14 cellular contexts compared by ENCODE assay signal in genomic region chr20:4040283-4041179, GRCh38. TPM values are rescaled to one million over a fixed set of nuclear protein-coding genes. Genes with fewer than 3 reads are reported as not detected.
DNase-seq lines count a peak whose midpoint lies in the region; ATAC-seq, FAIRE-seq and TF ChIP-seq lines count a peak whose summit lies in the region.
"Had no signal": no experiment of that assay in that cellular context is flagged by ENCODE, and none has a peak within 500 bp of the region (broad histone marks: within the 10 kb centered on the region; RNA-seq: fewer than 3 reads in every experiment).

No MANE protein-coding gene starts in this region.

- no peaks in the 10 kb centered on the region for H3K9me3 ChIP-seq in pancreas
- H3K9me3 ChIP-seq: ovary, tibial artery had no signal

- H3K27ac ChIP-seq in pancreas: peak overlapping the region; percentile 72 to 91 (median 88)
- H3K27ac ChIP-seq: ovary, tibial artery had no signal

- FAIRE-seq in pancreas (lab: Jason Lieb, UNC): no peak
- no peak for FAIRE-seq in GM19239 (lab: Jason Lieb, UNC)

- ATAC-seq in pancreas: peak in 1 of 4 donors; percentile 3

- no peaks in the 10 kb centered on the region for H3K36me3 ChIP-seq in pancreas
- H3K36me3 ChIP-seq: ovary, tibial artery had no signal

- intact Hi-C loops in pancreas (cut with DNase I): no loop called here

- H3K4me1 ChIP-seq in pancreas: peaks cover 8 to 21% (median 10%) of the 10 kb centered on the region in 3 donors

- H3K27me3 ChIP-seq in pancreas: no peaks in the 10 kb centered on the region
- H3K27me3 ChIP-seq: ovary, tibial artery had no signal

- H3K4me3 ChIP-seq in foreskin fibroblast (ENCODE audit: low read depth in 1 of 2, low read length in 2 of 2) (no peak overlapping the region), pancreas (peak overlapping the region in 2 of 4 donors; percentile 19 to 27)
- H3K4me3 ChIP-seq: ovary, tibial artery had no signal

- TF ChIP-seq CTCF in foreskin fibroblast (IDR thresholded peaks at IDR 0.05; ENCODE audit: low read depth, low read length): no peak
- no peak for TF ChIP-seq CTCF in pancreas (IDR thresholded peaks at IDR 0.05)

- DNase-seq in H4 (ENCODE audit: low spot score) (peak; percentile 41), amniotic epithelial cell (ENCODE audit: low read depth) (peak; percentile 69), foreskin fibroblast (peak; percentile 68 to 77), pancreas (peak in 2 of 6 donors; percentile 26 to 38), SK-N-DZ (ENCODE audit: low spot score) (no peak), NCI-H1417 treated with DMSO at 0.1 percent for 48 hours (lab: John Stamatoyannopoulos, UW) (no peak), GM19239 (ENCODE audit: insufficient read length, low spot score) (no peak), NCI-H1092 (lab: John Stamatoyannopoulos, UW) (no peak)
- DNase-seq: activated CD4-positive, alpha-beta T cell treated with anti-CD3 and anti-CD28 coated beads, Interleukin-2, amount 10 ng/mL, durations not matched to agents 7 days and 5 days; DMS 273 treated with DMSO at 0.1 percent for 48 hours; NCI-H1436 treated with DMSO at 0.1 percent for 48 hours; NCI-H510A treated with DMSO at 0.1 percent for 48 hours; ovary; tibial artery had no signal

- 63 to 72% methylated on average over 3 of the region's 3 CpGs for WGBS in pancreas, 2 donors

RNA-seq across cellular contexts. Expression of gene RNF24, which starts 25.2 kb away (rescaled TPM):
- total RNA-seq in H4 (2014; rRNA removed; shearing (Covaris generic)): 11.6 and 15.7 TPM in 2 replicates
- 10 to 100 TPM in 2 of 6 donors, 1 to 10 TPM in 4; 2.7 to 13.6 (median 5.7) TPM for total RNA-seq in pancreas
- 1 to 10 TPM; 1.6 to 2.4 TPM for polyA plus RNA-seq in pancreas
- 8.9 and 11.3 TPM in 2 replicates for polyA plus RNA-seq in SK-N-DZ (2014; cell fraction: cytosol; rRNA removed)
- 6.5 and 9.8 TPM in 2 replicates for polyA plus RNA-seq in SK-N-DZ (2014; cell fraction: nucleus; rRNA removed)

Comparison
In these comparisons a context has a peak if more than half of its experiments do, and no peak if none do; other contexts are left out.
1. DNase-seq: peak in H4 (single experiment), amniotic epithelial cell (single experiment) and foreskin fibroblast (2 of 2); none in SK-N-DZ (single experiment), NCI-H1417 treated with DMSO at 0.1 percent for 48 hours (single experiment), GM19239 (single experiment) and NCI-H1092 (single experiment).